Comparison of ENCODE assay signal across 8 cellular contexts in the genomic region with DNA sequence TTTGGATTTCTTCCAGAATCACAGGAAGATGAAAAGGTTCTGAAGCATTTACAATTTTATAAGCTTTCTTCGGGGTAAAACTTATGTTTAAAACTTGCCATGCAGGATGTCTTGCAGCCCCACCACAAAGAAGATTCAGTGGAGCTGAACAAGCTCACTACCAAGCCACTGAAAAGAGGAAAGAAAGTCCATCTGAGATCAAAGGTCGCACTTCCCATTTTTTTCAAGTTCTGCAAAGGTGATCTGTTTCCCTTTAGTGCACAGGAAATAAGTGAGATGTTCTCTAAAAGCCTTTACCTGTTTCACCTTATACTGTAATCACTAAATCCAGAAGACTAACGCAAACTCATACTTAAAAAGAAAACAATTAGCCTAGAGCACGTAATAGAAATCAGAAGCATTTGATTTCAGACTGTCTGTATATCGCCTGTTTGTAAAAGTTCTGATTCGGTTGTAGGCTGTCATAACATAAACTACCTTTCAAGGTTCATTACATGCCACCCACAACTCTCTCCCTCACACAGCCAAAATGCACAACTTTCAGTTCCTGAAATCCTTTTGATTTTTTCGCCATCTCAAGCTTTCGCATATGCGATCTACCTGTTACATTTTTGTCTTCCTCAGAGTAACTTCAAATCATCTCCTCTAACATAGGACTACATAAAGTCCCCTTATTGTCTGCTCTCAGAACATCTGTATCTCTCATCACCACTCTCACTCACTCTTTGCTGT. TPM values are rescaled to one million over a fixed set of nuclear protein-coding genes. Genes with fewer than 3 reads are reported as not detected.
DNase-seq lines count a peak whose midpoint lies in the region; ATAC-seq and TF ChIP-seq lines count a peak whose summit lies in the region.

No MANE protein-coding gene starts in this region.

- TF ChIP-seq CTCF in left ventricle myocardium inferior (IDR thresholded peaks at IDR 0.05; ENCODE audit: borderline replicate concordance) = no peak
- no peak for TF ChIP-seq CTCF in right atrium auricular region (IDR thresholded peaks at IDR 0.05)
- TF ChIP-seq CTCF in epithelial cell of esophagus (IDR thresholded peaks at IDR 0.05; ENCODE audit: insufficient read depth, low read depth, low read length, missing control alignments) = no peak

- DNase-seq in left ventricle myocardium inferior (no peak), right atrium auricular region (ENCODE audit: low spot score) (no peak), epithelial cell of esophagus (ENCODE audit: low read depth) (no peak), NCI-H510A (lab: John Stamatoyannopoulos, UW) (no peak), NCI-H1694 (lab: John Stamatoyannopoulos, UW) (no peak)
- DNase-seq in stimulated activated naive CD4-positive, alpha-beta T cell treated with Interleukin-2 at 50 U/mL for 16 hours (lab: John Stamatoyannopoulos, UW) = no peak

- no peaks in the 10 kb centered on the region for H3K27me3 ChIP-seq in left ventricle myocardium inferior (ENCODE audit: low read depth)
- no peaks in the 10 kb centered on the region for H3K27me3 ChIP-seq in right atrium auricular region
- H3K27me3 ChIP-seq in subcutaneous abdominal adipose tissue (ENCODE audit: control insufficient read depth in 5 of 5, insufficient read depth in 4 of 5, low read length in 5 of 5) = no peaks in the 10 kb centered on the region

- intact Hi-C loops in left ventricle myocardium inferior (cut with micrococcal nuclease) = no loop called here

- H3K4me1 ChIP-seq in left ventricle myocardium inferior (peaks cover 70% of the 10 kb centered on the region), right atrium auricular region (peaks cover 0 to 38% of the 10 kb centered on the region in 2 donors), subcutaneous abdominal adipose tissue (ENCODE audit: control insufficient read depth in 5 of 5, insufficient read depth in 5 of 5, low read length in 5 of 5) (peaks cover 8 to 52% (median 41%) of the 10 kb centered on the region in 5 donors)

- no peak overlapping the region for H3K27ac ChIP-seq in left ventricle myocardium inferior (replicated peaks)
- no peak overlapping the region for H3K27ac ChIP-seq in right atrium auricular region
- peak overlapping the region; percentile 92 for H3K27ac ChIP-seq in subcutaneous abdominal adipose tissue (ENCODE audit: low read depth, low read length)

- H3K36me3 ChIP-seq in left ventricle myocardium inferior (no peaks in the 10 kb centered on the region), right atrium auricular region (no peaks in the 10 kb centered on the region), subcutaneous abdominal adipose tissue (ENCODE audit: control insufficient read depth in 5 of 5, insufficient read depth in 5 of 5, low read length in 5 of 5) (no peaks in the 10 kb centered on the region)

- H3K9ac ChIP-seq in subcutaneous abdominal adipose tissue (ENCODE audit: low read length in 5 of 5) = peak overlapping the region in 4 of 5 donors; percentile 15 to 95 (median 82)

- ATAC-seq in HG03565 (IDR thresholded peaks at IDR 0.05; ENCODE audit: unreplicated experiment) = peak; percentile 31

- H3K4me3 ChIP-seq in left ventricle myocardium inferior (peak overlapping the region; percentile 72), right atrium auricular region (peak overlapping the region in 1 of 2 donors; percentile 65), epithelial cell of esophagus (ENCODE audit: low read length) (peak overlapping the region; percentile 83), subcutaneous abdominal adipose tissue (ENCODE audit: low read depth in 1 of 5, low read length in 5 of 5) (peak overlapping the region; percentile 89 to 100 (median 99))

- H3K9me3 ChIP-seq in left ventricle myocardium inferior (replicated peaks) = no peaks in the 10 kb centered on the region
- no peaks in the 10 kb centered on the region for H3K9me3 ChIP-seq in right atrium auricular region
- no peaks in the 10 kb centered on the region for H3K9me3 ChIP-seq in subcutaneous abdominal adipose tissue (ENCODE audit: control insufficient read depth in 5 of 5, low read length in 5 of 5)

RNA-seq across cellular contexts. Expression of a gene that starts 1.8 kb away (rescaled TPM):
- 39.7 TPM for total RNA-seq in left ventricle myocardium inferior
- 10 to 100 TPM; 29.8 to 37.3 TPM for total RNA-seq in right atrium auricular region
